ENCODE assay signal across 8 cellular contexts in the genomic region with DNA sequence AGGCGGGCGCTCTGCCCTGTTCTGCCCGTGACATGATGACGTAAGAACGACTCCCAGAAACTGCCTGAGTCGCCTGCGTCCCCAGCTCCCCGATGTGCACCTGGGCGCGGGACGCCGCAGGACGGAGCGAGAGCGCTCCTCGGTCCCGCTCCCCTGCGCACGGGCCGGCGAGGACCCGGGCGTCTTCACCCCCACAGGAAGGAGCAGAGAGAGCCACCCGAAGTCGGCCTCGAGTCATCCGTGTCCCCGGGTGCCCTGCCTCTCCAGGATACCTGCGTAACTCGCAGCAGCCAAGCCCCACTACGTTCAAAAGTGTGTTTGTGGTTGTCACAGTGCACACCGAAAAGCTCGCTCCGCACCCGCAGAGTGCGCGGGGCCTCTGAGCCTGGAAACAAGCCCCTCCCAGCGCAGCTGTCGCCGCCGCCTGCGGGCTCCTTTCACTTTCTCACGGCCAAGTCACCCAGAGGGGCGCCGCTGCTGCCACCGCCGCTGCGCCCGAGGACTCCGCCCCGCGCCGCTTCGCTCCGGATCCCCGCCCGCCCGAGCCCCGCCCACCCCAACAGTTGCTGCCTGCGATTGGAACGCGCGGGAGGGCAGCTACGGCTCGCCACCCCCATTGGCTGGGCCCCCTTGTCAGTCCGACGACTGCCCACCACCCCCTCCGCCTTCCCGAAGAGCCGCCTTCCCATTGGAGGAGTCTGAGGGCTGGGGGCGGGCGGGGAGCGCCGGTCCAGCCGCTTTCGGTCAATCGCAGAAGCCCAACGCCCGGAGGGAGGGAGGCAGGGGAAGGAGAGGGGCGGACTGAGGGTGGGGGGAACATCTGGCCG. TPM values are rescaled to one million over a fixed set of nuclear protein-coding genes. Genes with fewer than 3 reads are reported as not detected.
DNase-seq lines count a peak whose midpoint lies in the region; ATAC-seq and TF ChIP-seq lines count a peak whose summit lies in the region.

No MANE protein-coding gene starts in this region.

- peak overlapping the region; percentile 92 for H2AFZ ChIP-seq in osteoblast (ENCODE audit: low read length)

- H3K4me1 Mint-ChIP-seq in activated naive CD8-positive, alpha-beta T cell (ENCODE audit: low read depth): peaks cover 24% of the 10 kb centered on the region
- peaks cover 3% of the 10 kb centered on the region for H3K4me1 Mint-ChIP-seq in glutamatergic neuron (ENCODE audit: low read depth, unreplicated experiment)

- no peak for TF ChIP-seq CTCF in GM10266 (IDR thresholded peaks at IDR 0.05; ENCODE audit: control insufficient read depth, insufficient read depth, low read depth, missing control alignments)
- TF ChIP-seq CTCF in glutamatergic neuron (IDR thresholded peaks at IDR 0.05; ENCODE audit: partially characterized antibody, unreplicated experiment): no peak
- no peak for TF ChIP-seq CTCF in osteoblast (IDR thresholded peaks at IDR 0.05; ENCODE audit: extremely low read depth, low read depth, low read length)
- no peak for TF ChIP-seq CTCF in thoracic aorta (IDR thresholded peaks at IDR 0.05)

- H3K4me2 ChIP-seq in osteoblast (ENCODE audit: insufficient read depth, low read length): peak overlapping the region; percentile 96

- H3K27ac ChIP-seq in osteoblast (ENCODE audit: low read depth, low read length) (peak overlapping the region; percentile 83), thoracic aorta (peak overlapping the region; percentile 99)

- H3K9me3 ChIP-seq in osteoblast (ENCODE audit: low read depth, low read length) (no peaks in the 10 kb centered on the region), thoracic aorta (no peaks in the 10 kb centered on the region)

- H3K27ac Mint-ChIP-seq in activated naive CD8-positive, alpha-beta T cell: peak overlapping the region; percentile 96
- peak overlapping the region; percentile 97 for H3K27ac Mint-ChIP-seq in glutamatergic neuron (ENCODE audit: unreplicated experiment)

- no peaks in the 10 kb centered on the region for H3K27me3 Mint-ChIP-seq in activated naive CD8-positive, alpha-beta T cell
- H3K27me3 Mint-ChIP-seq in glutamatergic neuron (ENCODE audit: unreplicated experiment): peaks cover 6% of the 10 kb centered on the region

- H3K9me3 Mint-ChIP-seq in activated naive CD8-positive, alpha-beta T cell (ENCODE audit: low read depth): no peaks in the 10 kb centered on the region
- H3K9me3 Mint-ChIP-seq in glutamatergic neuron (ENCODE audit: unreplicated experiment): peaks cover 8% of the 10 kb centered on the region

- ATAC-seq in HG02623 (IDR thresholded peaks at IDR 0.05; ENCODE audit: unreplicated experiment) (peak; percentile 67), SK-N-SH treated with all-trans-retinoic acid at 6 μM for 48 hours (peak; percentile 87), thoracic aorta (ENCODE audit: insufficient number of reproducible peaks, low FRiP score, low read depth) (peak; percentile 88)

- peak overlapping the region; percentile 96 for H3K4me3 Mint-ChIP-seq in activated naive CD8-positive, alpha-beta T cell
- H3K4me3 Mint-ChIP-seq in glutamatergic neuron (ENCODE audit: unreplicated experiment): peak overlapping the region; percentile 90

- H3K4me3 ChIP-seq in osteoblast (ENCODE audit: insufficient read depth, low read length) (peak overlapping the region; percentile 91), thoracic aorta (peak overlapping the region; percentile 100)

- H3K4me1 ChIP-seq in osteoblast (ENCODE audit: insufficient read depth, low read length) (peaks cover 17% of the 10 kb centered on the region), thoracic aorta (ENCODE audit: control insufficient read depth in 1 of 2, low read depth in 2 of 2) (peaks cover 9 to 30% of the 10 kb centered on the region in 2 donors)

- peak; percentile 98 for DNase-seq in GM10266 (ENCODE audit: extremely low spot score)
- DNase-seq in NCI-H1092 treated with DMSO at 0.1 percent for 48 hours (lab: John Stamatoyannopoulos, UW): peak; percentile 99
- DNase-seq in glutamatergic neuron: peak; percentile 99
- peak; percentile 100 for DNase-seq in osteoblast (ENCODE audit: insufficient read length, low spot score, missing footprints)
- DNase-seq in thoracic aorta (ENCODE audit: low spot score): peak; percentile 96

- H3K79me2 ChIP-seq in osteoblast (ENCODE audit: insufficient read depth, low read length): peaks cover 30% of the 10 kb centered on the region

- H3K27me3 ChIP-seq in osteoblast (ENCODE audit: insufficient read depth, low read length) (no peaks in the 10 kb centered on the region), thoracic aorta (replicated peaks; ENCODE audit: insufficient read depth) (no peaks in the 10 kb centered on the region)

- H3K36me3 ChIP-seq in osteoblast (ENCODE audit: insufficient read depth, low read length): no peaks in the 10 kb centered on the region
- no peaks in the 10 kb centered on the region for H3K36me3 ChIP-seq in thoracic aorta

- H4K20me1 ChIP-seq in osteoblast (ENCODE audit: insufficient read depth, low read length): peaks cover 19% of the 10 kb centered on the region

- H3K36me3 Mint-ChIP-seq in activated naive CD8-positive, alpha-beta T cell: no peaks in the 10 kb centered on the region
- H3K36me3 Mint-ChIP-seq in glutamatergic neuron (ENCODE audit: unreplicated experiment): peaks cover 11% of the 10 kb centered on the region

TF ChIP-seq in SK-N-SH treated with all-trans-retinoic acid at 6 μM for 48 hours, 23 proteins besides CTCF, POLR2A, EP300 and RAD21:
- no peak for TF ChIP-seq ZNF70 (CRISPR knock-in tag; IDR thresholded peaks at IDR 0.05)
- TF ChIP-seq, protein P1, sequence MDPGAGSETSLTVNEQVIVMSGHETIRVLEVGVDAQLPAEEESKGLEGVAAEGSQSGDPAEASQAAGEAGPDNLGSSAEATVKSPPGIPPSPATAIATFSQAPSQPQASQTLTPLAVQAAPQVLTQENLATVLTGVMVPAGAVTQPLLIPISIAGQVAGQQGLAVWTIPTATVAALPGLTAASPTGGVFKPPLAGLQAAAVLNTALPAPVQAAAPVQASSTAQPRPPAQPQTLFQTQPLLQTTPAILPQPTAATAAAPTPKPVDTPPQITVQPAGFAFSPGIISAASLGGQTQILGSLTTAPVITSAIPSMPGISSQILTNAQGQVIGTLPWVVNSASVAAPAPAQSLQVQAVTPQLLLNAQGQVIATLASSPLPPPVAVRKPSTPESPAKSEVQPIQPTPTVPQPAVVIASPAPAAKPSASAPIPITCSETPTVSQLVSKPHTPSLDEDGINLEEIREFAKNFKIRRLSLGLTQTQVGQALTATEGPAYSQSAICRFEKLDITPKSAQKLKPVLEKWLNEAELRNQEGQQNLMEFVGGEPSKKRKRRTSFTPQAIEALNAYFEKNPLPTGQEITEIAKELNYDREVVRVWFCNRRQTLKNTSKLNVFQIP (CRISPR knock-in tag; IDR thresholded peaks at IDR 0.05; ENCODE audit: borderline replicate concordance, low read depth): peak; percentile 69; the same call in 1 of the 2 replicates
- TF ChIP-seq RARB (CRISPR knock-in tag; IDR thresholded peaks at IDR 0.05): peak; percentile 19; the same call in 1 of the 2 replicates
- TF ChIP-seq, protein P2, sequence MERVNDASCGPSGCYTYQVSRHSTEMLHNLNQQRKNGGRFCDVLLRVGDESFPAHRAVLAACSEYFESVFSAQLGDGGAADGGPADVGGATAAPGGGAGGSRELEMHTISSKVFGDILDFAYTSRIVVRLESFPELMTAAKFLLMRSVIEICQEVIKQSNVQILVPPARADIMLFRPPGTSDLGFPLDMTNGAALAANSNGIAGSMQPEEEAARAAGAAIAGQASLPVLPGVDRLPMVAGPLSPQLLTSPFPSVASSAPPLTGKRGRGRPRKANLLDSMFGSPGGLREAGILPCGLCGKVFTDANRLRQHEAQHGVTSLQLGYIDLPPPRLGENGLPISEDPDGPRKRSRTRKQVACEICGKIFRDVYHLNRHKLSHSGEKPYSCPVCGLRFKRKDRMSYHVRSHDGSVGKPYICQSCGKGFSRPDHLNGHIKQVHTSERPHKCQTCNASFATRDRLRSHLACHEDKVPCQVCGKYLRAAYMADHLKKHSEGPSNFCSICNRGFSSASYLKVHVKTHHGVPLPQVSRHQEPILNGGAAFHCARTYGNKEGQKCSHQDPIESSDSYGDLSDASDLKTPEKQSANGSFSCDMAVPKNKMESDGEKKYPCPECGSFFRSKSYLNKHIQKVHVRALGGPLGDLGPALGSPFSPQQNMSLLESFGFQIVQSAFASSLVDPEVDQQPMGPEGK (CRISPR knock-in tag; IDR thresholded peaks at IDR 0.05; ENCODE audit: borderline replicate concordance): 0 out of 2 replicates have a peak, but pooled peaks have one; percentile 25
- TF ChIP-seq PPARA (CRISPR knock-in tag; IDR thresholded peaks at IDR 0.05; ENCODE audit: borderline replicate concordance): no peak
TF ChIP-seq in SK-N-SH treated with all-trans-retinoic acid at 6 μM for 48 hours: peak in this region for 3.

RNA-seq across cellular contexts. Expression of a gene that starts 3.1 kb away (rescaled TPM):
- total RNA-seq in glutamatergic neuron (ENCODE audit: unreplicated experiment): 213 TPM
- 9.4 and 10.5 TPM in 2 replicates for total RNA-seq in osteoblast
- total RNA-seq in thoracic aorta: 1 to 10 TPM; 8.9 to 9.2 TPM

Comparison
In these comparisons a context has a peak if more than half of its experiments do, and no peak if none do; other contexts are left out.
1. Peak in every context shown above with its lines: DNase-seq, ATAC-seq, H3K4me3 ChIP-seq and H3K27ac ChIP-seq.
2. RNA of a gene that starts 3.1 kb away (total RNA-seq): 213 TPM in glutamatergic neuron (single experiment); 9.4 to 10.5 TPM in osteoblast and 8.9 to 9.2 TPM in thoracic aorta; every median in the first group is over 10 times any median in the second.